In the genomic region with DNA sequence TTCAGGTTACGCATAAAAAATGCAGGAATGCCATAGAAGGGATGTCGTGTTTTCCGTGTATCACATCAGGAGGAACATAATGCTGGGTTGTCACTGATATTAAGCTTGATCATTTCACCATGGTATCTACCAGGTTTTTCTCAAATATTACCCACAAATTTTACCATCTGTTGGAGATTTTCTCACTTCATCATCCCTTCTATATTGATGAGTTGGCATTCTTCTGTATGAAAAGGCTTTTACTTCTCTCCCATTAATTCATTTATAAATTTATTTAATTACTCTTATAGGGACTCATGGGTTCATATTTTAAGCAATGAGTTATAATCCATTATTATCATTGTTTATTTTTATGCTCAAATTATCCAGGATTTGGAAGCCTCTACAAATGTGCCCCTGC, we compare ENCODE assay signal across 31 cellular contexts.
"Had no signal": no experiment of that assay in that cellular context is flagged by ENCODE, and none has a peak within 500 bp of the region (broad histone marks: within the 10 kb centered on the region; RNA-seq: fewer than 3 reads in every experiment).

No MANE protein-coding gene starts in this region.

- H3K36me3 Mint-ChIP-seq: natural killer cell; neural progenitor cell; stimulated activated memory B cell treated with anti-CD40 and anti-IgM and Interleukin-4, amounts not matched to agents 10 μg/mL and 1 μg/mL and 100 μg/mL, for 72 hours; type B pancreatic cell had no signal

- H3K4me1 Mint-ChIP-seq: natural killer cell; stimulated activated memory B cell treated with anti-CD40 and anti-IgM and Interleukin-4, amounts not matched to agents 10 μg/mL and 1 μg/mL and 100 μg/mL, for 72 hours; stimulated activated naive CD8-positive, alpha-beta T cell treated with anti-CD3 and anti-CD28 coated beads, Interleukin-15, amount 100 ng/mL, for 72 hours had no signal

- H3K27ac ChIP-seq: neural progenitor cell, ovary, parathyroid adenoma, psoas muscle, skin epidermis, spleen, suprapubic skin, testis, tibial artery, transverse colon, upper lobe of right lung, uterus had no signal

- H3K4me2 ChIP-seq: neural progenitor cell, smooth muscle cell had no signal

- ATAC-seq: natural killer cell; psoas muscle; right cardiac atrium; sciatic nerve; stimulated activated memory B cell treated with anti-CD40 and anti-IgM and Interleukin-4, amounts not matched to agents 10 μg/mL and 1 μg/mL and 100 μg/mL, for 72 hours; stimulated activated naive CD8-positive, alpha-beta T cell treated with anti-CD3 and anti-CD28 coated beads, Interleukin-15, amount 100 ng/mL, for 72 hours; stimulated activated naive CD8-positive, alpha-beta T cell treated with anti-CD3 and anti-CD28 coated beads, Interleukin-15, Interleukin-2, amounts not matched to agents 100 U/mL and 50 U/mL, for 24 hours; upper lobe of right lung had no signal

- DNase-seq: natural killer cell; occipital lobe; ovary; posterior cingulate gyrus; psoas muscle; right cardiac atrium; spleen; stimulated activated CD4-positive, alpha-beta T cell treated with anti-CD3 and anti-CD28 coated beads, Interleukin-12 subunit alpha, Interleukin-12 subunit beta, amount 100 ng/mL, for 4 hours; stimulated activated CD4-positive, alpha-beta T cell treated with anti-CD3 and anti-CD28 coated beads, Interleukin-1b, Interleukin-23, amount 100 ng/mL, for 48 hours; stimulated activated CD4-positive, alpha-beta T cell treated with anti-CD3 and anti-CD28 coated beads, Interleukin-4, amount 100 ng/mL, for 1 hour; stimulated activated CD4-positive, alpha-beta T cell treated with anti-CD3 and anti-CD28 coated beads, Interleukin-4, amount 100 ng/mL, for 4 hours; stimulated activated CD8-positive, alpha-beta memory T cell treated with anti-CD3 and anti-CD28 coated beads, Interleukin-4, amount 100 ng/mL, for 48 hours; stimulated activated naive CD4-positive, alpha-beta T cell; stimulated activated naive CD8-positive, alpha-beta T cell treated with anti-CD3 and anti-CD28 coated beads, Interleukin-15, amount 100 ng/mL, for 72 hours; stimulated activated naive CD8-positive, alpha-beta T cell treated with anti-CD3 and anti-CD28 coated beads, Interleukin-15, Interleukin-2, amounts not matched to agents 100 U/mL and 50 U/mL, for 24 hours; substantia nigra; testis; tibial artery; transverse colon; upper lobe of right lung; uterus had no signal

- H3K4me3 Mint-ChIP-seq: natural killer cell; nephron; neural progenitor cell; stimulated activated memory B cell treated with anti-CD40 and anti-IgM and Interleukin-4, amounts not matched to agents 10 μg/mL and 1 μg/mL and 100 μg/mL, for 72 hours; stimulated activated naive CD8-positive, alpha-beta T cell treated with anti-CD3 and anti-CD28 coated beads, Interleukin-15, amount 100 ng/mL, for 72 hours; type B pancreatic cell had no signal

- H3K79me2 ChIP-seq: parathyroid adenoma had no signal

- H2AFZ ChIP-seq: neural progenitor cell, parathyroid adenoma had no signal

- H3K9ac ChIP-seq: neural progenitor cell, parathyroid adenoma had no signal

- H3K36me3 ChIP-seq: neural progenitor cell, ovary, spleen, suprapubic skin, tibial artery, transverse colon, upper lobe of right lung, uterus had no signal

- H3K9me3 ChIP-seq: ovary, psoas muscle, spleen, suprapubic skin, testis, tibial artery, transverse colon, upper lobe of right lung, uterus had no signal

- H3K27me3 ChIP-seq: neural progenitor cell, ovary, spleen, suprapubic skin, testis, tibial artery, transverse colon, upper lobe of right lung, uterus had no signal

- H3K4me1 ChIP-seq: neural progenitor cell, parathyroid adenoma, psoas muscle, spleen, testis, uterus had no signal

- H3K4me3 ChIP-seq: neural progenitor cell, ovary, psoas muscle, skin epidermis, smooth muscle cell, spleen, suprapubic skin, testis, tibial artery, transverse colon, upper lobe of right lung, uterus had no signal

- H3K27me3 Mint-ChIP-seq: progenitor cell of endocrine pancreas; stimulated activated memory B cell treated with anti-CD40 and anti-IgM and Interleukin-4, amounts not matched to agents 10 μg/mL and 1 μg/mL and 100 μg/mL, for 72 hours; stimulated activated naive CD8-positive, alpha-beta T cell treated with anti-CD3 and anti-CD28 coated beads, Interleukin-15, amount 100 ng/mL, for 72 hours; type B pancreatic cell had no signal

- H3K27ac Mint-ChIP-seq: natural killer cell; nephron; neural progenitor cell; progenitor cell of endocrine pancreas; stimulated activated memory B cell treated with anti-CD40 and anti-IgM and Interleukin-4, amounts not matched to agents 10 μg/mL and 1 μg/mL and 100 μg/mL, for 72 hours; stimulated activated naive CD8-positive, alpha-beta T cell treated with anti-CD3 and anti-CD28 coated beads, Interleukin-15, amount 100 ng/mL, for 72 hours; type B pancreatic cell had no signal

- H3K9me3 Mint-ChIP-seq: neural progenitor cell; stimulated activated memory B cell treated with anti-CD40 and anti-IgM and Interleukin-4, amounts not matched to agents 10 μg/mL and 1 μg/mL and 100 μg/mL, for 72 hours; stimulated activated naive CD8-positive, alpha-beta T cell treated with anti-CD3 and anti-CD28 coated beads, Interleukin-15, amount 100 ng/mL, for 72 hours; type B pancreatic cell had no signal
